In genomic region chr2:148455791-148456190, GRCh38 we compare ENCODE assay signal across 16 cellular contexts.
DNase-seq lines count a peak whose midpoint lies in the region; ATAC-seq and TF ChIP-seq lines count a peak whose summit lies in the region.
"Had no signal": no experiment of that assay in that cellular context is flagged by ENCODE, and none has a peak within 500 bp of the region (broad histone marks: within the 10 kb centered on the region; RNA-seq: fewer than 3 reads in every experiment).

No MANE protein-coding gene starts in this region.

- no peaks in the 10 kb centered on the region for H3K79me1 ChIP-seq in trophoblast cell (ENCODE audit: low read length)

- POLR2A ChIA-PET in activated naive CD8-positive, alpha-beta T cell treated with anti-CD3 and anti-CD28 coated beads, Interleukin-2, amount 10 ng/mL, durations not matched to agents 7 days and 5 days (lab: Charles Lee), result no interaction called here

- H2AK5ac ChIP-seq in trophoblast cell (ENCODE audit: low read length), result no peak overlapping the region

- no peaks in the 10 kb centered on the region for H3K9me3 Mint-ChIP-seq in activated naive CD8-positive, alpha-beta T cell treated with anti-CD3 and anti-CD28 coated beads, Interleukin-2, amount 10 ng/mL, durations not matched to agents 7 days and 5 days
- no peaks in the 10 kb centered on the region for H3K9me3 Mint-ChIP-seq in activated naive CD8-positive, alpha-beta T cell treated with anti-CD3 and anti-CD28 coated beads for 36 hours
- H3K9me3 Mint-ChIP-seq: CD4-positive, alpha-beta T cell had no signal

- no peak overlapping the region for H3K27ac ChIP-seq in fibroblast of lung (ENCODE audit: insufficient read depth, low read length)
- H3K27ac ChIP-seq in trophoblast cell (ENCODE audit: low read depth, low read length), result no peak overlapping the region
- H3K27ac ChIP-seq: 22Rv1, A549, C4-2B had no signal

- H3K4me3 ChIP-seq in fibroblast of lung (replicated peaks in 1 of 4; ENCODE audit: control extremely low read depth in 1 of 4, insufficient read depth in 1 of 4, low read depth in 3 of 4, low read length in 4 of 4), result no peak overlapping the region
- H3K4me3 ChIP-seq in trophoblast cell (ENCODE audit: low read depth, low read length), result no peak overlapping the region
- H3K4me3 ChIP-seq: A549, HAP-1 had no signal

- H3K4me2 ChIP-seq in fibroblast of lung (ENCODE audit: extremely low read depth, insufficient read depth, low read length) (no peak overlapping the region), trophoblast cell (ENCODE audit: low read length) (no peak overlapping the region)
- H3K4me2 ChIP-seq: A549 had no signal

- no peaks in the 10 kb centered on the region for H4K20me1 ChIP-seq in fibroblast of lung (ENCODE audit: control insufficient read depth, extremely low read depth, insufficient read depth, low read length)

- no peak overlapping the region for H3K9ac ChIP-seq in fibroblast of lung (ENCODE audit: insufficient read depth, low read length)
- H3K9ac ChIP-seq in trophoblast cell (ENCODE audit: low read length), result no peak overlapping the region

- no peak for DNase-seq in activated naive CD8-positive, alpha-beta T cell treated with anti-CD3 and anti-CD28 coated beads, Interleukin-2, amount 10 ng/mL, durations not matched to agents 7 days and 5 days
- no peak for DNase-seq in activated naive CD8-positive, alpha-beta T cell treated with anti-CD3 and anti-CD28 coated beads for 36 hours
- peak; percentile 11 for DNase-seq in M059J (ENCODE audit: low read depth)
- DNase-seq in fibroblast of lung (ENCODE audit: low read depth in 2 of 2), result peak; percentile 8 to 32
- DNase-seq in trophoblast cell, result peak; percentile 59 to 84
- DNase-seq in medulla oblongata (ENCODE audit: extremely low spot score), result no peak
- no peak for DNase-seq in activated naive CD4-positive, alpha-beta T cell treated with anti-CD3 and anti-CD28 coated beads, Interleukin-2, amount 50 U/mL, for 16 hours
- DNase-seq in stimulated activated CD4-positive, alpha-beta T cell treated with anti-CD3 and anti-CD28 coated beads, Interleukin-4, amount 100 ng/mL, for 4 hours, result no peak
- DNase-seq: AML-193; Caco-2; CD4-positive, alpha-beta T cell; GDM1 had no signal

- no peak for TF ChIP-seq CTCF in fibroblast of lung (conservative IDR thresholded peaks at IDR 0.05 in 1 of 2, IDR thresholded peaks at IDR 0.05 in 1 of 2; ENCODE audit: low read depth in 1 of 2, low read length in 2 of 2)

- no peaks in the 10 kb centered on the region for H3K4me1 Mint-ChIP-seq in activated naive CD8-positive, alpha-beta T cell treated with anti-CD3 and anti-CD28 coated beads, Interleukin-2, amount 10 ng/mL, durations not matched to agents 7 days and 5 days
- H3K4me1 Mint-ChIP-seq in activated naive CD8-positive, alpha-beta T cell treated with anti-CD3 and anti-CD28 coated beads for 36 hours, result no peaks in the 10 kb centered on the region

- H4K91ac ChIP-seq in trophoblast cell (ENCODE audit: low read depth, low read length), result no peak overlapping the region

- H2AFZ ChIP-seq in fibroblast of lung (ENCODE audit: low read length) (no peak overlapping the region), trophoblast cell (ENCODE audit: insufficient read depth, low read length, poor library complexity) (no peak overlapping the region)

- H2BK5ac ChIP-seq in trophoblast cell (ENCODE audit: low read depth, low read length, poor library complexity), result no peak overlapping the region

- H3K27me3 ChIP-seq in fibroblast of lung (ENCODE audit: control insufficient read depth, insufficient read depth, low read length) (no peaks in the 10 kb centered on the region), trophoblast cell (ENCODE audit: insufficient read depth, low read length) (no peaks in the 10 kb centered on the region)

- no peaks in the 10 kb centered on the region for H3K36me3 Mint-ChIP-seq in activated naive CD8-positive, alpha-beta T cell treated with anti-CD3 and anti-CD28 coated beads, Interleukin-2, amount 10 ng/mL, durations not matched to agents 7 days and 5 days
- no peaks in the 10 kb centered on the region for H3K36me3 Mint-ChIP-seq in activated naive CD8-positive, alpha-beta T cell treated with anti-CD3 and anti-CD28 coated beads for 36 hours

- H3K36me3 ChIP-seq in fibroblast of lung (ENCODE audit: control insufficient read depth, insufficient read depth, low read length) (no peaks in the 10 kb centered on the region), trophoblast cell (ENCODE audit: control insufficient read depth in 1 of 2, insufficient read depth in 2 of 2, low read length in 2 of 2) (no peaks in the 10 kb centered on the region)
- H3K36me3 ChIP-seq: HAP-1 had no signal

- no peak overlapping the region for H2BK120ac ChIP-seq in trophoblast cell (ENCODE audit: insufficient read depth, low read length, poor library complexity)

- no peak overlapping the region for H3K14ac ChIP-seq in trophoblast cell (ENCODE audit: low read length)

- WGBS in trophoblast cell (ENCODE audit: extremely low coverage, insufficient coverage, insufficient read length), result no CpG with 5 or more reads among the region's 4 CpGs

- H3K18ac ChIP-seq in trophoblast cell (ENCODE audit: low read length), result no peak overlapping the region

- no peaks in the 10 kb centered on the region for H3K27me3 Mint-ChIP-seq in activated naive CD8-positive, alpha-beta T cell treated with anti-CD3 and anti-CD28 coated beads, Interleukin-2, amount 10 ng/mL, durations not matched to agents 7 days and 5 days
- H3K27me3 Mint-ChIP-seq in activated naive CD8-positive, alpha-beta T cell treated with anti-CD3 and anti-CD28 coated beads for 36 hours, result no peaks in the 10 kb centered on the region
- H3K27me3 Mint-ChIP-seq: CD4-positive, alpha-beta T cell had no signal

- H3K79me2 ChIP-seq in fibroblast of lung (ENCODE audit: control insufficient read depth, insufficient read depth, low read length) (no peaks in the 10 kb centered on the region), trophoblast cell (ENCODE audit: control insufficient read depth, insufficient read depth, low read length, poor library complexity) (no peaks in the 10 kb centered on the region)

- H3K4me1 ChIP-seq in fibroblast of lung (ENCODE audit: control insufficient read depth, extremely low read depth, insufficient read depth, low read length) (no peaks in the 10 kb centered on the region), trophoblast cell (ENCODE audit: control insufficient read depth in 1 of 2, insufficient read depth in 2 of 2, low read length in 2 of 2) (no peaks in the 10 kb centered on the region)
- H3K4me1 ChIP-seq: A549, Caco-2, HAP-1 had no signal

- H3K4ac ChIP-seq in trophoblast cell (ENCODE audit: low read depth, low read length), result no peak overlapping the region

- H4K12ac ChIP-seq in trophoblast cell (ENCODE audit: low read depth, low read length), result no peak overlapping the region

- H3K9me3 ChIP-seq in fibroblast of lung (ENCODE audit: control insufficient read depth, insufficient read depth, low read depth, low read length) (no peaks in the 10 kb centered on the region), trophoblast cell (ENCODE audit: insufficient read depth, low read depth, low read length) (no peaks in the 10 kb centered on the region)
- H3K9me3 ChIP-seq: A549, Caco-2, HAP-1 had no signal

- peak overlapping the region; percentile 16 for H3K27ac Mint-ChIP-seq in activated naive CD8-positive, alpha-beta T cell treated with anti-CD3 and anti-CD28 coated beads, Interleukin-2, amount 10 ng/mL, durations not matched to agents 7 days and 5 days
- H3K27ac Mint-ChIP-seq in activated naive CD8-positive, alpha-beta T cell treated with anti-CD3 and anti-CD28 coated beads for 36 hours, result no peak overlapping the region
- H3K27ac Mint-ChIP-seq: CD4-positive, alpha-beta T cell had no signal

- no peak for ATAC-seq in activated naive CD8-positive, alpha-beta T cell treated with anti-CD3 and anti-CD28 coated beads, Interleukin-2, amount 10 ng/mL, durations not matched to agents 7 days and 5 days (ENCODE audit: low read depth)
- ATAC-seq: A549 had no signal

- no peak overlapping the region for H2BK12ac ChIP-seq in trophoblast cell (ENCODE audit: low read length)

- no peak overlapping the region for H4K8ac ChIP-seq in trophoblast cell (ENCODE audit: low read depth, low read length)

- H3K4me3 Mint-ChIP-seq in activated naive CD8-positive, alpha-beta T cell treated with anti-CD3 and anti-CD28 coated beads, Interleukin-2, amount 10 ng/mL, durations not matched to agents 7 days and 5 days, result no peak overlapping the region
- H3K4me3 Mint-ChIP-seq in activated naive CD8-positive, alpha-beta T cell treated with anti-CD3 and anti-CD28 coated beads for 36 hours, result no peak overlapping the region
- H3K4me3 Mint-ChIP-seq: CD4-positive, alpha-beta T cell had no signal

- H3K23ac ChIP-seq in trophoblast cell (ENCODE audit: low read length), result no peak overlapping the region

Comparison
In these comparisons a context has a peak if more than half of its experiments do, and no peak if none do; other contexts are left out.
1. DNase-seq: peak in M059J (single experiment), fibroblast of lung (2 of 2) and trophoblast cell (2 of 2); none in activated naive CD8-positive, alpha-beta T cell treated with anti-CD3 and anti-CD28 coated beads, Interleukin-2, amount 10 ng/mL, durations not matched to agents 7 days and 5 days (single experiment), activated naive CD8-positive, alpha-beta T cell treated with anti-CD3 and anti-CD28 coated beads for 36 hours (single experiment), medulla oblongata (single experiment), activated naive CD4-positive, alpha-beta T cell treated with anti-CD3 and anti-CD28 coated beads, Interleukin-2, amount 50 U/mL, for 16 hours (single experiment) and stimulated activated CD4-positive, alpha-beta T cell treated with anti-CD3 and anti-CD28 coated beads, Interleukin-4, amount 100 ng/mL, for 4 hours (0 of 2).